Comparison of ENCODE assay signal across 10 cellular contexts in the genomic region with DNA sequence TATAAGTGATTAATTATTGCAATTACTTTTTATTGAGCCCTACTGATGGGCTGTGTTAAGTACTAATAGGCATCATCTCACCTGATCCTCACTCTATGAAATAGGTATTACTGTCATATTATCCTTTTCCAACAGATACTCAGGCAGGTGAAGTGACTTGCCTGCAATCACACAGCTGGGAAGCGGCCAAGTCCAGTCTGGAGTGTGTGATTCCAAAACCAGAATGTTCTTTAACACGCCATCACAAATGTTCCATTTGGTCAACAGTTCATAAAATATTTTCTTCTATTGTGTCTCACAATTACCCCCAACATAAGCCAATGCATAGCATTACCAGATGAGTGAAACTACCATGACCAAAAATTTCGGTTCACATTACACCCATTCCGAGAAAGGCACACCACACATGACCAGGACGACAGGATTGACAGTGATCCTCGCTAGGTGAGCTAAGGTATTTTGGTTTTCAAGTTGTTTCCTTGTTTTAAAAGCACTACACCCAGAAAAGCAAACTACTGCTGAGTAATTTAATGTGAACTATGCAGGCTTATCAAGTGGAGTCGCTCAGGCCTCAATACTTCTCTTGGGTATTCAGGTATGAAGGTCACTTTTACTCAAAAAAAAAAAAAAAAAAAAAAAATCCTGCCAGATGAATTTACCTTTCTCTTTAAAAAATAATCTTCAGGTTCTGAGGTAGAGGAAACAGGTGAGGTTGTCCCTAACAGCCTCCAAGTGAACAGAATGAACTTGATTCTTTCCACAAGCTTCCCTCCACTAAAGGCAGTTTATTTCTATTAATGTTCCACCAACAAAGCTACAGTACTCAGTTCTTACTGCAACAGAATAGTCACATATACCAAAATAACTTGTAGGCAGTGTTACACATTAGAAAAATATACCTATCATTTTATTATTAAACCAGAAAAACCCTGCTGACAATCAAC. TPM values are rescaled to one million over a fixed set of nuclear protein-coding genes. Genes with fewer than 3 reads are reported as not detected.
DNase-seq lines count a peak whose midpoint lies in the region; ATAC-seq, FAIRE-seq and TF ChIP-seq lines count a peak whose summit lies in the region.
"Had no signal": no experiment of that assay in that cellular context is flagged by ENCODE, and none has a peak within 500 bp of the region (broad histone marks: within the 10 kb centered on the region; RNA-seq: fewer than 3 reads in every experiment).

No MANE protein-coding gene starts in this region.

- H3K79me1 ChIP-seq in mesendoderm (ENCODE audit: low read length) = peaks cover 14% of the 10 kb centered on the region

- H3K27ac Mint-ChIP-seq in T-cell (peak overlapping the region; percentile 42 to 92), progenitor cell of endocrine pancreas (peak overlapping the region; percentile 80)

- H3K27me3 ChIP-seq in mesendoderm (ENCODE audit: insufficient read depth, low read length, poor library complexity) = no peaks in the 10 kb centered on the region

- ATAC-seq in T-cell (replicated peaks in 1 of 4) = no peak
- ATAC-seq in GM19455 (IDR thresholded peaks at IDR 0.05; ENCODE audit: unreplicated experiment) = no peak
- ATAC-seq in GM21717 (IDR thresholded peaks at IDR 0.05; ENCODE audit: unreplicated experiment) = no peak

- no peak for TF ChIP-seq CTCF in fibroblast of the aortic adventitia (IDR thresholded peaks at IDR 0.05; ENCODE audit: insufficient read depth, low read length)
- no peak for TF ChIP-seq CTCF in progenitor cell of endocrine pancreas (IDR thresholded peaks at IDR 0.05; ENCODE audit: unreplicated experiment)

- WGBS in mesendoderm (ENCODE audit: extremely low coverage, insufficient coverage, low lambda C conversion rate) = no CpG with 5 or more reads among the region's 7 CpGs

- H3K36me3 Mint-ChIP-seq in T-cell (no peaks in the 10 kb centered on the region), progenitor cell of endocrine pancreas (ENCODE audit: insufficient read depth) (no peaks in the 10 kb centered on the region)

- no peak overlapping the region for H3K4ac ChIP-seq in mesendoderm (ENCODE audit: low read depth, low read length)

- DNase-seq in GM19239 (ENCODE audit: insufficient read length, low spot score) (no peak), T-cell (no peak), fibroblast of the aortic adventitia (ENCODE audit: low read depth) (no peak), progenitor cell of endocrine pancreas (ENCODE audit: low spot score, unreplicated experiment) (no peak), NOMO-1 (lab: John Stamatoyannopoulos, UW; ENCODE audit: unreplicated experiment in 2 of 2) (no peak), mesendoderm (no peak)
- DNase-seq: activated CD4-positive, CD25-positive, alpha-beta regulatory T cell treated with anti-CD3 and anti-CD28 coated beads, Interleukin-2, amount 50 U/mL, for 72 hours; NCI-H1694 had no signal

- H4K8ac ChIP-seq in mesendoderm (ENCODE audit: low read depth, low read length) = no peak overlapping the region

- H3K18ac ChIP-seq in mesendoderm (ENCODE audit: low read length) = no peak overlapping the region

- H3K36me3 ChIP-seq in mesendoderm (ENCODE audit: control insufficient read depth, insufficient read depth, low read length) = no peaks in the 10 kb centered on the region

- peak; percentile 14 for FAIRE-seq in GM19239 (lab: Jason Lieb, UNC)

- H2BK120ac ChIP-seq in mesendoderm (ENCODE audit: low read depth, low read length) = no peak overlapping the region

- POLR2A ChIA-PET in T-cell (lab: Charles Lee) = interaction anchor here (0.7 to 1.3 kb wide), 5 partner anchors 11 to 259 kb away, joined by 3 to 4 read pairs (median 4); no protein-coding TSS in a partner anchor

- H3K4me2 ChIP-seq in mesendoderm (ENCODE audit: low read length) = no peak overlapping the region

- H3K4me3 Mint-ChIP-seq in T-cell (peak overlapping the region; percentile 90 to 94 (median 93)), progenitor cell of endocrine pancreas (ENCODE audit: low read depth) (peak overlapping the region; percentile 94)

- H4K5ac ChIP-seq in mesendoderm (ENCODE audit: low read length) = no peak overlapping the region

- H3K27me3 Mint-ChIP-seq in T-cell = no peaks in the 10 kb centered on the region
- peaks cover 6% of the 10 kb centered on the region for H3K27me3 Mint-ChIP-seq in progenitor cell of endocrine pancreas

- peaks cover 2% of the 10 kb centered on the region for H3K79me2 ChIP-seq in mesendoderm (ENCODE audit: control insufficient read depth, insufficient read depth, low read length)

- H3K4me1 ChIP-seq in mesendoderm (ENCODE audit: control insufficient read depth, low read depth, low read length) = peaks cover 8% of the 10 kb centered on the region

- no peak overlapping the region for H3K23ac ChIP-seq in mesendoderm (ENCODE audit: low read length)

- H3K9me3 Mint-ChIP-seq in T-cell (peaks cover 0 to 5% (median 0%) of the 10 kb centered on the region in 3 donors), progenitor cell of endocrine pancreas (ENCODE audit: low read depth) (peaks cover 5% of the 10 kb centered on the region)

- H2AK5ac ChIP-seq in mesendoderm (ENCODE audit: low read length) = no peak overlapping the region

- CTCF ChIA-PET in T-cell (lab: Charles Lee) = interaction anchor here in 1 of 2 donors (0.7 kb wide), 3 partner anchors 11 to 21 kb away, joined by 3 to 7 read pairs (median 3); no protein-coding TSS in a partner anchor

- no peak overlapping the region for H3K56ac ChIP-seq in mesendoderm (ENCODE audit: low read length)

- no peak overlapping the region for H2BK15ac ChIP-seq in mesendoderm (replicated peaks; ENCODE audit: low read depth)

- no peak overlapping the region for H2BK5ac ChIP-seq in mesendoderm (ENCODE audit: low read length)

- no peak overlapping the region for H3K9ac ChIP-seq in mesendoderm (ENCODE audit: low read length)

- H3K4me3 ChIP-seq in fibroblast of the aortic adventitia (ENCODE audit: low read depth, low read length) (peak overlapping the region; percentile 91), mesendoderm (ENCODE audit: low read length) (no peak overlapping the region)

- H3K4me1 Mint-ChIP-seq in T-cell = peaks cover 91 to 95% (median 93%) of the 10 kb centered on the region in 3 donors
- peaks cover 50% of the 10 kb centered on the region for H3K4me1 Mint-ChIP-seq in progenitor cell of endocrine pancreas (ENCODE audit: low read depth)

- no peak overlapping the region for H3K27ac ChIP-seq in mesendoderm (ENCODE audit: low read depth, low read length)

RNA-seq across cellular contexts. Expression of a gene that starts 2.4 kb away (rescaled TPM):
- total RNA-seq in T-cell (10 to 100 TPM; 25.9 to 85.8 (median 34.6) TPM), fibroblast of the aortic adventitia (ENCODE audit: low replicate concordance) (12.5 and 17.8 TPM in 2 replicates), progenitor cell of endocrine pancreas (22.9 and 24.2 TPM in 2 replicates)
- 8.6 TPM for polyA plus RNA-seq in mesendoderm (2013, experiment 1 of 2)
- polyA plus RNA-seq in mesendoderm (2013, experiment 2 of 2) = 8.4 TPM

RNA-seq across cellular contexts. Expression of a gene that starts 58.2 kb away (rescaled TPM):
- 100 to 1,000 TPM; 108 to 123 (median 116) TPM for total RNA-seq in T-cell
- 11.1 and 11.2 TPM in 2 replicates for total RNA-seq in fibroblast of the aortic adventitia (ENCODE audit: low replicate concordance)
- total RNA-seq in progenitor cell of endocrine pancreas = 61.1 and 68.8 TPM in 2 replicates
- 4.4 TPM for polyA plus RNA-seq in mesendoderm (2013, experiment 1 of 2)
- polyA plus RNA-seq in mesendoderm (2013, experiment 2 of 2) = 4.5 TPM
